In genomic region chr20:32674362-32674789, GRCh38 we compare ENCODE assay signal across 8 cellular contexts. TPM values are rescaled to one million over a fixed set of nuclear protein-coding genes. Genes with fewer than 3 reads are reported as not detected.
DNase-seq lines count a peak whose midpoint lies in the region; ATAC-seq and TF ChIP-seq lines count a peak whose summit lies in the region.

No MANE protein-coding gene starts in this region.

- H3K4me3 Mint-ChIP-seq in central memory CD8-positive, alpha-beta T cell, result peak overlapping the region; percentile 39
- H3K4me3 Mint-ChIP-seq in naive thymus-derived CD4-positive, alpha-beta T cell, result peak overlapping the region in 2 of 10 donors; percentile 21 to 38

- no peaks in the 10 kb centered on the region for H3K36me3 ChIP-seq in naive thymus-derived CD4-positive, alpha-beta T cell (ENCODE audit: control insufficient read depth in 2 of 3, insufficient read depth in 3 of 3, low read length in 3 of 3)
- H3K36me3 ChIP-seq in transverse colon, result no peaks in the 10 kb centered on the region

- in situ Hi-C loops in transverse colon (cut with MboI; ENCODE audit: low pct_ligation_motif_present in 1 of 4, low pct_unique_long_range_greater_than_20kb in 1 of 4, low sequenced_read_pairs in 3 of 4), result loop anchor here in 3 of 4 donors (5.0 to 25.0 kb wide), 2 partner anchors 103 to 337 kb away; no protein-coding TSS in a partner anchor

- H3K9me3 ChIP-seq in naive thymus-derived CD4-positive, alpha-beta T cell (ENCODE audit: control insufficient read depth in 2 of 3, low read length in 3 of 3), result no peaks in the 10 kb centered on the region
- H3K9me3 ChIP-seq in transverse colon, result no peaks in the 10 kb centered on the region

- DNase-seq in activated gamma-delta T cell treated with Interleukin-2 at 50 U/mL for 16 hours (peak; percentile 68), activated gamma-delta T cell (lab: John Stamatoyannopoulos, UW) (no peak), NCI-H2081 treated with DMSO at 0.1 percent for 48 hours (lab: John Stamatoyannopoulos, UW) (peak; percentile 31), transverse colon (peak; percentile 60)
- peak; percentile 51 for DNase-seq in activated CD4-positive, CD25-positive, alpha-beta regulatory T cell treated with anti-CD3 and anti-CD28 coated beads, Interleukin-2, amount 50 U/mL, for 16 hours (ENCODE audit: low read depth, low spot score)
- DNase-seq in central memory CD8-positive, alpha-beta T cell (ENCODE audit: low spot score in 2 of 2), result peak; percentile 35 to 49
- DNase-seq in naive thymus-derived CD4-positive, alpha-beta T cell, result peak; percentile 37 to 74 (median 65)

- H3K27ac Mint-ChIP-seq in central memory CD8-positive, alpha-beta T cell (ENCODE audit: low read depth), result no peak overlapping the region
- H3K27ac Mint-ChIP-seq in naive thymus-derived CD4-positive, alpha-beta T cell, result peak overlapping the region in 3 of 9 donors; percentile 15 to 42 (median 29)

- peak; percentile 47 to 73 (median 65) for TF ChIP-seq CTCF in transverse colon (IDR thresholded peaks at IDR 0.05)

- POLR2A ChIA-PET in naive thymus-derived CD4-positive, alpha-beta T cell (lab: Charles Lee), result interaction anchor here (1.2 to 1.6 kb wide), 2 partner anchors 102 to 104 kb away, joined by 3 to 9 read pairs; no protein-coding TSS in a partner anchor

- no peaks in the 10 kb centered on the region for H3K9me3 Mint-ChIP-seq in central memory CD8-positive, alpha-beta T cell
- peaks cover 0 to 2% (median 0%) of the 10 kb centered on the region in 11 donors for H3K9me3 Mint-ChIP-seq in naive thymus-derived CD4-positive, alpha-beta T cell

- intact Hi-C loops in naive thymus-derived CD4-positive, alpha-beta T cell (cut with micrococcal nuclease), result loop anchor here (1.0 to 2.0 kb wide), 5 partner anchors 62 to 625 kb away; no protein-coding TSS in a partner anchor
- intact Hi-C loops in transverse colon (cut with DNase I; ENCODE audit: low total_unique reads), result no loop called here

- H3K27me3 ChIP-seq in naive thymus-derived CD4-positive, alpha-beta T cell (ENCODE audit: control insufficient read depth in 2 of 2, insufficient read depth in 2 of 2, low read length in 2 of 2), result no peaks in the 10 kb centered on the region
- H3K27me3 ChIP-seq in transverse colon, result no peaks in the 10 kb centered on the region

- peak; percentile 25 for ATAC-seq in central memory CD8-positive, alpha-beta T cell (replicated peaks; ENCODE audit: extremely low read depth, poor library complexity, severe bottlenecking)
- ATAC-seq in naive thymus-derived CD4-positive, alpha-beta T cell, result peak; percentile 68
- no peak for ATAC-seq in GM21529 (IDR thresholded peaks at IDR 0.05; ENCODE audit: unreplicated experiment)

- H3K4me1 Mint-ChIP-seq in central memory CD8-positive, alpha-beta T cell, result peaks cover 23% of the 10 kb centered on the region
- H3K4me1 Mint-ChIP-seq in naive thymus-derived CD4-positive, alpha-beta T cell, result peaks cover 6 to 40% (median 29%) of the 10 kb centered on the region in 7 donors

- TF ChIP-seq POLR2A in transverse colon (IDR thresholded peaks at IDR 0.05), result no peak

- 44 to 57% methylated on average over 5 of the region's 5 CpGs for WGBS in transverse colon (ENCODE audit: low coverage in 1 of 2), 2 donors

- no peak overlapping the region for H3K4me3 ChIP-seq in naive thymus-derived CD4-positive, alpha-beta T cell (ENCODE audit: low read length)
- H3K4me3 ChIP-seq in transverse colon, result no peak overlapping the region

- peaks cover 9 to 14% of the 10 kb centered on the region in 2 donors for H3K4me1 ChIP-seq in naive thymus-derived CD4-positive, alpha-beta T cell (ENCODE audit: control insufficient read depth in 2 of 2, insufficient read depth in 2 of 2, low read length in 2 of 2)
- H3K4me1 ChIP-seq in transverse colon, result peaks cover 0 to 4% (median 0%) of the 10 kb centered on the region in 4 donors

- TF ChIP-seq EP300 in transverse colon (IDR thresholded peaks at IDR 0.05; ENCODE audit: low read depth), result no peak

- H3K27me3 Mint-ChIP-seq in central memory CD8-positive, alpha-beta T cell, result no peaks in the 10 kb centered on the region
- H3K27me3 Mint-ChIP-seq in naive thymus-derived CD4-positive, alpha-beta T cell, result peaks cover 0 to 5% (median 0%) of the 10 kb centered on the region in 5 donors

- no peak overlapping the region for H3K27ac ChIP-seq in naive thymus-derived CD4-positive, alpha-beta T cell (ENCODE audit: low read depth, low read length)
- H3K27ac ChIP-seq in transverse colon, result no peak overlapping the region

- CTCF ChIA-PET in naive thymus-derived CD4-positive, alpha-beta T cell (lab: Charles Lee), result interaction anchor here (0.6 to 5.5 kb wide), 9 partner anchors 57 to 720 kb away, joined by 3 to 143 read pairs (median 5); no protein-coding TSS in a partner anchor

- H3K36me3 Mint-ChIP-seq in central memory CD8-positive, alpha-beta T cell (ENCODE audit: insufficient read depth), result peaks cover 3% of the 10 kb centered on the region
- no peaks in the 10 kb centered on the region for H3K36me3 Mint-ChIP-seq in naive thymus-derived CD4-positive, alpha-beta T cell

RNA-seq across cellular contexts. Expression of gene C20orf203, which starts 0.6 kb away (rescaled TPM):
- 1 to 10 TPM in 1 of 5 experiments, under 1 TPM in 3, not detected in 1; 0.10 to 1.1 (median 0.44) TPM for total RNA-seq in naive thymus-derived CD4-positive, alpha-beta T cell
- under 1 TPM in 1 of 2 donors, not detected in 1; 0.10 TPM for polyA plus RNA-seq in naive thymus-derived CD4-positive, alpha-beta T cell
- under 1 TPM in 1 of 4 donors, not detected in 3; 0.16 TPM for total RNA-seq in transverse colon
